Comparison of ENCODE assay signal across 1 cellular context in genomic region chr11:27282806-27283205, GRCh38.
TF ChIP-seq lines count a peak whose summit lies in the region.

No MANE protein-coding gene starts in this region.

TF ChIP-seq in IMR-90, 13 proteins besides CTCF, POLR2A, EP300 and RAD21 (continued from another document):
- no peak for TF ChIP-seq RFX5 (IDR thresholded peaks at IDR 0.05; ENCODE audit: low read depth, low read length)
- TF ChIP-seq, protein P1, sequence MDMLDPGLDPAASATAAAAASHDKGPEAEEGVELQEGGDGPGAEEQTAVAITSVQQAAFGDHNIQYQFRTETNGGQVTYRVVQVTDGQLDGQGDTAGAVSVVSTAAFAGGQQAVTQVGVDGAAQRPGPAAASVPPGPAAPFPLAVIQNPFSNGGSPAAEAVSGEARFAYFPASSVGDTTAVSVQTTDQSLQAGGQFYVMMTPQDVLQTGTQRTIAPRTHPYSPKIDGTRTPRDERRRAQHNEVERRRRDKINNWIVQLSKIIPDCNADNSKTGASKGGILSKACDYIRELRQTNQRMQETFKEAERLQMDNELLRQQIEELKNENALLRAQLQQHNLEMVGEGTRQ (IDR thresholded peaks at IDR 0.05; ENCODE audit: low read depth, low read length), result no peak
